Comparison of ENCODE assay signal across 8 cellular contexts in genomic region chr4:87150498-87151261, GRCh38.
DNase-seq lines count a peak whose midpoint lies in the region; ATAC-seq, FAIRE-seq and TF ChIP-seq lines count a peak whose summit lies in the region.

No MANE protein-coding gene starts in this region.

- no peak overlapping the region for H3K4me3 ChIP-seq in pancreas

- H3K4me1 ChIP-seq in pancreas: no peaks in the 10 kb centered on the region

- TF ChIP-seq CTCF in pancreas (IDR thresholded peaks at IDR 0.05): peak; percentile 82 to 90 (median 87)

- 18 to 21% methylated on average over 2 of the region's 2 CpGs for WGBS in pancreas, 2 donors

- H3K4me3 Mint-ChIP-seq in activated T-helper 2 cell treated with anti-CD3 and anti-CD28 coated beads, Interferon-gamma antibody, Interleukin-2, Interleukin-4, amounts not matched to agents 10 μg/mL and 5 μg/mL and 100 μg/mL, durations not matched to agents 14 hours and 24 hours and 36 hours (ENCODE audit: low read depth): no peak overlapping the region

- H3K9me3 ChIP-seq in pancreas: no peaks in the 10 kb centered on the region

- no peaks in the 10 kb centered on the region for H3K27me3 ChIP-seq in pancreas

- H3K9me3 Mint-ChIP-seq in activated T-helper 2 cell treated with anti-CD3 and anti-CD28 coated beads, Interferon-gamma antibody, Interleukin-2, Interleukin-4, amounts not matched to agents 10 μg/mL and 5 μg/mL and 100 μg/mL, durations not matched to agents 14 hours and 24 hours and 36 hours: no peaks in the 10 kb centered on the region

- DNase-seq in D341Med (ENCODE audit: low spot score): peak; percentile 53
- peak; percentile 49 for DNase-seq in HS-5 (ENCODE audit: low read depth)
- peak; percentile 72 for DNase-seq in NOMO-1 treated with DMSO at 0.1 percent for 48 hours (lab: John Stamatoyannopoulos, UW; ENCODE audit: unreplicated experiment)
- DNase-seq in activated T-helper 2 cell treated with anti-CD3 and anti-CD28 coated beads, Interferon-gamma antibody, Interleukin-2, Interleukin-4, amounts not matched to agents 10 μg/mL and 5 μg/mL and 100 μg/mL, durations not matched to agents 14 hours and 24 hours and 36 hours (ENCODE audit: low spot score): peak; percentile 15
- DNase-seq in globus pallidus (ENCODE audit: low spot score): peak; percentile 79
- DNase-seq in pancreas: peak in 2 of 6 donors; percentile 29 to 53
- DNase-seq in ecto neural progenitor cell (ENCODE audit: low spot score): no peak

- H3K27me3 Mint-ChIP-seq in activated T-helper 2 cell treated with anti-CD3 and anti-CD28 coated beads, Interferon-gamma antibody, Interleukin-2, Interleukin-4, amounts not matched to agents 10 μg/mL and 5 μg/mL and 100 μg/mL, durations not matched to agents 14 hours and 24 hours and 36 hours (ENCODE audit: low read depth): no peaks in the 10 kb centered on the region

- FAIRE-seq in pancreas (lab: Jason Lieb, UNC): no peak

- ATAC-seq in GM19351 (IDR thresholded peaks at IDR 0.05; ENCODE audit: unreplicated experiment): peak; percentile 78
- peak; percentile 70 to 95 (median 88) for ATAC-seq in pancreas

- no peak overlapping the region for H3K27ac Mint-ChIP-seq in activated T-helper 2 cell treated with anti-CD3 and anti-CD28 coated beads, Interferon-gamma antibody, Interleukin-2, Interleukin-4, amounts not matched to agents 10 μg/mL and 5 μg/mL and 100 μg/mL, durations not matched to agents 14 hours and 24 hours and 36 hours

- no peaks in the 10 kb centered on the region for H3K36me3 Mint-ChIP-seq in activated T-helper 2 cell treated with anti-CD3 and anti-CD28 coated beads, Interferon-gamma antibody, Interleukin-2, Interleukin-4, amounts not matched to agents 10 μg/mL and 5 μg/mL and 100 μg/mL, durations not matched to agents 14 hours and 24 hours and 36 hours (ENCODE audit: low read depth)

- no peak overlapping the region for H3K27ac ChIP-seq in pancreas

- H3K36me3 ChIP-seq in pancreas: no peaks in the 10 kb centered on the region

- peaks cover 3% of the 10 kb centered on the region for H3K4me1 Mint-ChIP-seq in activated T-helper 2 cell treated with anti-CD3 and anti-CD28 coated beads, Interferon-gamma antibody, Interleukin-2, Interleukin-4, amounts not matched to agents 10 μg/mL and 5 μg/mL and 100 μg/mL, durations not matched to agents 14 hours and 24 hours and 36 hours (ENCODE audit: low read depth)

- intact Hi-C loops in activated T-helper 2 cell treated with anti-CD3 and anti-CD28 coated beads, Interferon-gamma antibody, Interleukin-2, Interleukin-4, amounts not matched to agents 10 μg/mL and 5 μg/mL and 100 μg/mL, durations not matched to agents 14 hours and 24 hours and 36 hours (cut with micrococcal nuclease): loop anchor here (1.0 to 5.0 kb wide), 4 partner anchors 69 to 315 kb away; no protein-coding TSS in a partner anchor
- intact Hi-C loops in pancreas (cut with DNase I): loop anchor here in 2 of 3 donors (5.0 to 10.0 kb wide), 2 partner anchors 82 to 84 kb away; no protein-coding TSS in a partner anchor
